1 cellular context compared by ENCODE assay signal in the genomic region with DNA sequence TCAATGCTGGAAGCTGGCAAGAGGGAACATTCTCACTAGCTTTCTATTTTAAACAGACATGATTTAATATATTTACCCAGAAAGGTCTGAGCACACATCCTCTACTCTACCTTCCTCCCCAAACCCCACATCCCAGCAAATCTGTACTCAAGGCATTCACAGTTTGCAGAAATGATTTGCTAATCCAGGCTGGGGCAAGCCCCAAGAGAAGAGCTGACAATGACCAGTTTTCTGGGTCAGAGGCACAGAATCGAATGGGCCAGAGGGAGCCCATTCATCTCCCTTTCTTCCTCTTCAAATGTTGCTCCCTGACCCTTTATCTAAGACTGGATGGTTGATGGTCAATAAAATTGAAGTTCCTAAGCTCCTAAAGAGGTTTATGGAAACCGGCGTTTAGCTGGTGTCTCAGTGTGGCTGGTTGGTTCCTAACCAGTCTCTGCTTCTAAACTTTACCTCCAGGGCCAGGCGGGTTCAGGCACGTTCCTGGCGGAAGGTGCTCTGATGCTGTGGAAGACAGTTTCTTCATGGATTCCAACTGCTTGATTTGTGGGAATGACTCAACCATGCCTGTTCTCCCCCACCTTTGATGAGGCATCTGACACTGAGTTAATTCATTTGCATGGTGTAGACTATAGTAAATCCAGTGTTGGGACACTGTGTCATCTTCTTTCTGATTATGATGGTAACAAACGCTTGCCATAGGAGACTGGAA.
TF ChIP-seq lines count a peak whose summit lies in the region.

No MANE protein-coding gene starts in this region.

TF ChIP-seq in K562, 482 proteins besides CTCF, POLR2A, EP300 and RAD21 (continued from another document and continues in another):
- TF ChIP-seq BRF2 (IDR thresholded peaks at IDR 0.05; ENCODE audit: borderline replicate concordance, insufficient read depth, insufficient read length) = no peak
- no peak for TF ChIP-seq BCOR (IDR thresholded peaks at IDR 0.05)
- TF ChIP-seq, protein P1, sequence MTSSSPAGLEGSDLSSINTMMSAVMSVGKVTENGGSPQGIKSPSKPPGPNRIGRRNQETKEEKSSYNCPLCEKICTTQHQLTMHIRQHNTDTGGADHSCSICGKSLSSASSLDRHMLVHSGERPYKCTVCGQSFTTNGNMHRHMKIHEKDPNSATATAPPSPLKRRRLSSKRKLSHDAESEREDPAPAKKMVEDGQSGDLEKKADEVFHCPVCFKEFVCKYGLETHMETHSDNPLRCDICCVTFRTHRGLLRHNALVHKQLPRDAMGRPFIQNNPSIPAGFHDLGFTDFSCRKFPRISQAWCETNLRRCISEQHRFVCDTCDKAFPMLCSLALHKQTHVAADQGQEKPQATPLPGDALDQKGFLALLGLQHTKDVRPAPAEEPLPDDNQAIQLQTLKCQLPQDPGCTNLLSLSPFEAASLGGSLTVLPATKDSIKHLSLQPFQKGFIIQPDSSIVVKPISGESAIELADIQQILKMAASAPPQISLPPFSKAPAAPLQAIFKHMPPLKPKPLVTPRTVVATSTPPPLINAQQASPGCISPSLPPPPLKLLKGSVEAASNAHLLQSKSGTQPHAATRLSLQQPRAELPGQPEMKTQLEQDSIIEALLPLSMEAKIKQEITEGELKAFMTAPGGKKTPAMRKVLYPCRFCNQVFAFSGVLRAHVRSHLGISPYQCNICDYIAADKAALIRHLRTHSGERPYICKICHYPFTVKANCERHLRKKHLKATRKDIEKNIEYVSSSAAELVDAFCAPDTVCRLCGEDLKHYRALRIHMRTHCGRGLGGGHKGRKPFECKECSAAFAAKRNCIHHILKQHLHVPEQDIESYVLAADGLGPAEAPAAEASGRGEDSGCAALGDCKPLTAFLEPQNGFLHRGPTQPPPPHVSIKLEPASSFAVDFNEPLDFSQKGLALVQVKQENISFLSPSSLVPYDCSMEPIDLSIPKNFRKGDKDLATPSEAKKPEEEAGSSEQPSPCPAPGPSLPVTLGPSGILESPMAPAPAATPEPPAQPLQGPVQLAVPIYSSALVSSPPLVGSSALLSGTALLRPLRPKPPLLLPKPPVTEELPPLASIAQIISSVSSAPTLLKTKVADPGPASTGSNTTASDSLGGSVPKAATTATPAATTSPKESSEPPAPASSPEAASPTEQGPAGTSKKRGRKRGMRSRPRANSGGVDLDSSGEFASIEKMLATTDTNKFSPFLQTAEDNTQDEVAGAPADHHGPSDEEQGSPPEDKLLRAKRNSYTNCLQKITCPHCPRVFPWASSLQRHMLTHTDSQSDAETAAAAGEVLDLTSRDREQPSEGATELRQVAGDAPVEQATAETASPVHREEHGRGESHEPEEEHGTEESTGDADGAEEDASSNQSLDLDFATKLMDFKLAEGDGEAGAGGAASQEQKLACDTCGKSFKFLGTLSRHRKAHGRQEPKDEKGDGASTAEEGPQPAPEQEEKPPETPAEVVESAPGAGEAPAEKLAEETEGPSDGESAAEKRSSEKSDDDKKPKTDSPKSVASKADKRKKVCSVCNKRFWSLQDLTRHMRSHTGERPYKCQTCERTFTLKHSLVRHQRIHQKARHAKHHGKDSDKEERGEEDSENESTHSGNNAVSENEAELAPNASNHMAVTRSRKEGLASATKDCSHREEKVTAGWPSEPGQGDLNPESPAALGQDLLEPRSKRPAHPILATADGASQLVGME (CRISPR knock-in tag; IDR thresholded peaks at IDR 0.05) = no peak
- peak; percentile 45 for TF ChIP-seq MEIS2 (IDR thresholded peaks at IDR 0.05; ENCODE audit: partially characterized antibody)
- TF ChIP-seq TSC22D4 (tag; IDR thresholded peaks at IDR 0.05) = no peak
- TF ChIP-seq MCM2 (IDR thresholded peaks at IDR 0.05; ENCODE audit: low read depth) = no peak
- no peak for TF ChIP-seq ZNF57 (CRISPR knock-in tag; IDR thresholded peaks at IDR 0.05)
- TF ChIP-seq FUS (optimal IDR thresholded peaks at IDR 0.05; ENCODE audit: low read depth, low read length) = no peak
- TF ChIP-seq BRD4 (IDR thresholded peaks at IDR 0.05) = peak; percentile 76; the same call in 1 of the 2 replicates
- no peak for TF ChIP-seq EWSR1 (IDR thresholded peaks at IDR 0.05; ENCODE audit: borderline replicate concordance, low read depth, partially characterized antibody)
- TF ChIP-seq TEAD4 (IDR thresholded peaks at IDR 0.05; ENCODE audit: low read length) = no peak
- TF ChIP-seq TEAD4 (CRISPR knock-in tag; IDR thresholded peaks at IDR 0.05; ENCODE audit: borderline replicate concordance) = no peak
- TF ChIP-seq NFE2 (IDR thresholded peaks at IDR 0.05; ENCODE audit: low read depth) = no peak
- TF ChIP-seq POLR2H (tag; IDR thresholded peaks at IDR 0.05; ENCODE audit: low read depth) = 0 out of 2 replicates have a peak, but pooled peaks have one; percentile 13
- no peak for TF ChIP-seq NCOA2 (IDR thresholded peaks at IDR 0.05; ENCODE audit: partially characterized antibody in 2 of 2)
- TF ChIP-seq C11orf30 (IDR thresholded peaks at IDR 0.05; ENCODE audit: low read depth) = no peak
- TF ChIP-seq CHD4 (IDR thresholded peaks at IDR 0.05; ENCODE audit: insufficient read depth, insufficient replicate concordance, low read depth, low read length, poor library complexity, severe bottlenecking) = peak; percentile 43
- TF ChIP-seq EHMT2 (IDR thresholded peaks at IDR 0.05) = no peak
- TF ChIP-seq SAFB2 (IDR thresholded peaks at IDR 0.05; ENCODE audit: borderline replicate concordance, low read depth, low read length, severe bottlenecking) = no peak
- no peak for TF ChIP-seq CGGBP1 (CRISPR knock-in tag; IDR thresholded peaks at IDR 0.05)
- TF ChIP-seq, protein P2, sequence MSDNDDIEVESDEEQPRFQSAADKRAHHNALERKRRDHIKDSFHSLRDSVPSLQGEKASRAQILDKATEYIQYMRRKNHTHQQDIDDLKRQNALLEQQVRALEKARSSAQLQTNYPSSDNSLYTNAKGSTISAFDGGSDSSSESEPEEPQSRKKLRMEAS (CRISPR knock-in tag; IDR thresholded peaks at IDR 0.05) = peak; percentile 24; the same call in 1 of the 2 replicates
- TF ChIP-seq KLF1 (tag; IDR thresholded peaks at IDR 0.05) = no peak
- 0 out of 2 replicates have a peak, but pooled peaks have one; percentile 36 for TF ChIP-seq GTF2A2 (tag; IDR thresholded peaks at IDR 0.05)
- TF ChIP-seq HINFP (tag; conservative IDR thresholded peaks at IDR 0.05; ENCODE audit: low read depth) = no peak; the same call in 1 of the 2 replicates
- TF ChIP-seq, protein P3, sequence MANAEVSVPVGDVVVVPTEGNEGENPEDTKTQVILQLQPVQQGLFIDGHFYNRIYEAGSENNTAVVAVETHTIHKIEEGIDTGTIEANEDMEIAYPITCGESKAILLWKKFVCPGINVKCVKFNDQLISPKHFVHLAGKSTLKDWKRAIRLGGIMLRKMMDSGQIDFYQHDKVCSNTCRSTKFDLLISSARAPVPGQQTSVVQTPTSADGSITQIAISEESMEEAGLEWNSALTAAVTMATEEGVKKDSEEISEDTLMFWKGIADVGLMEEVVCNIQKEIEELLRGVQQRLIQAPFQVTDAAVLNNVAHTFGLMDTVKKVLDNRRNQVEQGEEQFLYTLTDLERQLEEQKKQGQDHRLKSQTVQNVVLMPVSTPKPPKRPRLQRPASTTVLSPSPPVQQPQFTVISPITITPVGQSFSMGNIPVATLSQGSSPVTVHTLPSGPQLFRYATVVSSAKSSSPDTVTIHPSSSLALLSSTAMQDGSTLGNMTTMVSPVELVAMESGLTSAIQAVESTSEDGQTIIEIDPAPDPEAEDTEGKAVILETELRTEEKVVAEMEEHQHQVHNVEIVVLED (CRISPR knock-in tag; IDR thresholded peaks at IDR 0.05) = peak; percentile 1; the same call in 1 of the 2 replicates
- no peak for TF ChIP-seq USF1 (CRISPR knock-in tag; IDR thresholded peaks at IDR 0.05)
- TF ChIP-seq, protein P4, sequence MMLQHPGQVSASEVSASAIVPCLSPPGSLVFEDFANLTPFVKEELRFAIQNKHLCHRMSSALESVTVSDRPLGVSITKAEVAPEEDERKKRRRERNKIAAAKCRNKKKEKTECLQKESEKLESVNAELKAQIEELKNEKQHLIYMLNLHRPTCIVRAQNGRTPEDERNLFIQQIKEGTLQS (IDR thresholded peaks at IDR 0.05) = no peak; the same call in 1 of the 2 replicates
- TF ChIP-seq, protein P4 (CRISPR knock-in tag; conservative IDR thresholded peaks at IDR 0.05) = 0 out of 2 replicates have a peak, but pooled peaks have one; percentile 4
- TF ChIP-seq HOXB6 (CRISPR knock-in tag; IDR thresholded peaks at IDR 0.05; ENCODE audit: borderline replicate concordance) = no peak
- no peak for TF ChIP-seq CTCFL (IDR thresholded peaks at IDR 0.05; ENCODE audit: borderline replicate concordance, insufficient read depth, low read depth, low read length, poor library complexity, severe bottlenecking)
- TF ChIP-seq ZNF121 (CRISPR knock-in tag; conservative IDR thresholded peaks at IDR 0.05) = no peak
- no peak for TF ChIP-seq SNIP1 (IDR thresholded peaks at IDR 0.05; ENCODE audit: low read depth)
- TF ChIP-seq ZZZ3 (IDR thresholded peaks at IDR 0.05) = no peak
- no peak for TF ChIP-seq TRIM24 (IDR thresholded peaks at IDR 0.05)
- TF ChIP-seq ESRRB (CRISPR knock-in tag; IDR thresholded peaks at IDR 0.05; ENCODE audit: borderline replicate concordance) = 0 out of 2 replicates have a peak, but pooled peaks have one; percentile 25
- TF ChIP-seq MAFG (tag; conservative IDR thresholded peaks at IDR 0.05) = no peak
- peak; percentile 16; the same call in 1 of the 2 replicates for TF ChIP-seq ZNF175 (CRISPR knock-in tag; IDR thresholded peaks at IDR 0.05; ENCODE audit: low read depth)
- 0 out of 2 replicates have a peak, but pooled peaks have one; percentile 9 for TF ChIP-seq ZBTB1 (CRISPR knock-in tag; IDR thresholded peaks at IDR 0.05; ENCODE audit: borderline replicate concordance, low read depth)
- TF ChIP-seq PHF8 (IDR thresholded peaks at IDR 0.05; ENCODE audit: borderline replicate concordance, low read length) = no peak
- TF ChIP-seq, protein P5, sequence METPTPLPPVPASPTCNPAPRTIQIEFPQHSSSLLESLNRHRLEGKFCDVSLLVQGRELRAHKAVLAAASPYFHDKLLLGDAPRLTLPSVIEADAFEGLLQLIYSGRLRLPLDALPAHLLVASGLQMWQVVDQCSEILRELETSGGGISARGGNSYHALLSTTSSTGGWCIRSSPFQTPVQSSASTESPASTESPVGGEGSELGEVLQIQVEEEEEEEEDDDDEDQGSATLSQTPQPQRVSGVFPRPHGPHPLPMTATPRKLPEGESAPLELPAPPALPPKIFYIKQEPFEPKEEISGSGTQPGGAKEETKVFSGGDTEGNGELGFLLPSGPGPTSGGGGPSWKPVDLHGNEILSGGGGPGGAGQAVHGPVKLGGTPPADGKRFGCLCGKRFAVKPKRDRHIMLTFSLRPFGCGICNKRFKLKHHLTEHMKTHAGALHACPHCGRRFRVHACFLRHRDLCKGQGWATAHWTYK (CRISPR knock-in tag; IDR thresholded peaks at IDR 0.05) = peak; percentile 30
- TF ChIP-seq ZBTB7A (IDR thresholded peaks at IDR 0.05; ENCODE audit: borderline replicate concordance, control insufficient read depth, low read depth, low read length) = no peak
- no peak for TF ChIP-seq SIN3B (IDR thresholded peaks at IDR 0.05; ENCODE audit: low read depth)
- TF ChIP-seq, protein P6, sequence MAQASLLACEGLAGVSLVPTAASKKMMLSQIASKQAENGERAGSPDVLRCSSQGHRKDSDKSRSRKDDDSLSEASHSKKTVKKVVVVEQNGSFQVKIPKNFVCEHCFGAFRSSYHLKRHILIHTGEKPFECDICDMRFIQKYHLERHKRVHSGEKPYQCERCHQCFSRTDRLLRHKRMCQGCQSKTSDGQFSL (CRISPR knock-in tag; IDR thresholded peaks at IDR 0.05) = no peak
- TF ChIP-seq, protein P6 (tag; IDR thresholded peaks at IDR 0.05) = peak in 1 of 2 experiments; percentile 43; a peak in 1 of 4 replicates
- no peak for TF ChIP-seq ZNF668 (CRISPR knock-in tag; IDR thresholded peaks at IDR 0.05)
